In the genomic region with DNA sequence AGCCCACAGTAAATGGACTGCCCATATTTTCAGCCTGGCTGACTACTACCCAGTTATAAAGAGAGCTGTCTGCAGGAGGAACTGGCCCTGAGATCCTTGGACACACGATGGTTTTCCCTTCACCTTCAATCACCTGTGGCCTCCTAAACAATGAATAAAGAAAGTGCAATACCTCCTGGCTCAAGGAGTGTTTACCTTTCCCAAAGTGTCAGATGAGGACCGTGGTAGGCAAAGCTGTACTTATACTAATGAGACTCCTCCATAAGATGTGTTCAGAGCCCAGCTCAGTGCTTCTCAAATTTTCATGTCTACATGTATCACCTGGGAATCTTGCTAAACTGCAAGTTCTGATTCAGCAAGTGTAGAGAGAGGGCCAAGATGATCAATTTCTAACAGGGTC, we compare ENCODE assay signal across 1 cellular context.
TF ChIP-seq lines count a peak whose summit lies in the region.

No MANE protein-coding gene starts in this region.

TF ChIP-seq in GM23338, 12 proteins besides CTCF, POLR2A, EP300 and RAD21 (continued from another document):
- TF ChIP-seq, protein P1, sequence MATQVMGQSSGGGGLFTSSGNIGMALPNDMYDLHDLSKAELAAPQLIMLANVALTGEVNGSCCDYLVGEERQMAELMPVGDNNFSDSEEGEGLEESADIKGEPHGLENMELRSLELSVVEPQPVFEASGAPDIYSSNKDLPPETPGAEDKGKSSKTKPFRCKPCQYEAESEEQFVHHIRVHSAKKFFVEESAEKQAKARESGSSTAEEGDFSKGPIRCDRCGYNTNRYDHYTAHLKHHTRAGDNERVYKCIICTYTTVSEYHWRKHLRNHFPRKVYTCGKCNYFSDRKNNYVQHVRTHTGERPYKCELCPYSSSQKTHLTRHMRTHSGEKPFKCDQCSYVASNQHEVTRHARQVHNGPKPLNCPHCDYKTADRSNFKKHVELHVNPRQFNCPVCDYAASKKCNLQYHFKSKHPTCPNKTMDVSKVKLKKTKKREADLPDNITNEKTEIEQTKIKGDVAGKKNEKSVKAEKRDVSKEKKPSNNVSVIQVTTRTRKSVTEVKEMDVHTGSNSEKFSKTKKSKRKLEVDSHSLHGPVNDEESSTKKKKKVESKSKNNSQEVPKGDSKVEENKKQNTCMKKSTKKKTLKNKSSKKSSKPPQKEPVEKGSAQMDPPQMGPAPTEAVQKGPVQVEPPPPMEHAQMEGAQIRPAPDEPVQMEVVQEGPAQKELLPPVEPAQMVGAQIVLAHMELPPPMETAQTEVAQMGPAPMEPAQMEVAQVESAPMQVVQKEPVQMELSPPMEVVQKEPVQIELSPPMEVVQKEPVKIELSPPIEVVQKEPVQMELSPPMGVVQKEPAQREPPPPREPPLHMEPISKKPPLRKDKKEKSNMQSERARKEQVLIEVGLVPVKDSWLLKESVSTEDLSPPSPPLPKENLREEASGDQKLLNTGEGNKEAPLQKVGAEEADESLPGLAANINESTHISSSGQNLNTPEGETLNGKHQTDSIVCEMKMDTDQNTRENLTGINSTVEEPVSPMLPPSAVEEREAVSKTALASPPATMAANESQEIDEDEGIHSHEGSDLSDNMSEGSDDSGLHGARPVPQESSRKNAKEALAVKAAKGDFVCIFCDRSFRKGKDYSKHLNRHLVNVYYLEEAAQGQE (IDR thresholded peaks at IDR 0.05; ENCODE audit: unreplicated experiment), result no peak
- TF ChIP-seq JUNB (IDR thresholded peaks at IDR 0.05; ENCODE audit: unreplicated experiment) (no peak), CREB1 (CRISPR knock-in tag; IDR thresholded peaks at IDR 0.05; ENCODE audit: low read depth) (no peak)
